26 cellular contexts compared by ENCODE assay signal in the genomic region with DNA sequence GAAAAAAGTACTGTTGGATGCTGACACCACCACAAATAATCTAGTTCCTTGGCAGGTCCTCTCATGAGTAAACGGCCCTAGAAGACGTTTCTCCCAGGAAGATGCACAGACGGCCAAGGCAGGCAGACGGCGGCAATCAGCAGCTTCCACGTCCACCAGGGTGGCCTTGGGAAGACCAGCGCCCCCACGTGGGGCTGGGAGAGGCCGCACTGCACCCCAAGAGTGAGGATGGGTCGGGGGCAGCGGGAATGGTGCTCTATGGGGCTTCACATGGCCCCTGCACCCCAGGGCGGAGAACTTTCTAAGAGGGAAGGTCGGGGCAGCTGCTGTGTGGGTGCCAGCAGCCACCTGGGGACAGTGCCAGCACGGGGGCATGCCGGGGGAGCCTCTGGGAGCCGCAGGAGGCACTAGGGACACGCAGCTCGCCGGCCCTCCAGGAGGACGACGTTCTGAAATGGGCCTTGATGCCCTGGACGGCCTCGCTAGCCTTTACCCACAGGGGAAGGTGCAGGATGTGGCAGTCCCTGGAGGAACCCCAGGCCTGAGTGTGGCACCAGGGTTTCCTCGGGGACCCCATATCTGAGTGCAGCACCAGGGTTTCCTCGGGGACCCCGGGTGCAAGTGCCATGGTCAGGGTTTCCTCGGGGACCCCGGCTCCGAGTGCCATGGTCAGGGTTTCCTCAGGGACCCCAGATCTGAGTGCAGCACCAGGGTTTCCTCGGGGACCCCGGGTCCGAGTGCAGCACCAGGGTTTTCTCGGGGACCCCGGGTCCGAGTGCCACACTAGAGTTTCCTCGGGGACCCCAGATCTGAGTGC.
DNase-seq lines count a peak whose midpoint lies in the region; ATAC-seq and TF ChIP-seq lines count a peak whose summit lies in the region.
"Had no signal": no experiment of that assay in that cellular context is flagged by ENCODE, and none has a peak within 500 bp of the region (broad histone marks: within the 10 kb centered on the region; RNA-seq: fewer than 3 reads in every experiment).

No MANE protein-coding gene starts in this region.

- peaks cover 0 to 16% (median 0%) of the 10 kb centered on the region in 11 experiments; a peak in 2 of 22 replicates for H4K20me1 ChIP-seq in BLaER1 treated with 17β-estradiol and CSF1 and Interleukin-3, amounts not matched to agents 10 nM and 100 nM
- H4K20me1 ChIP-seq in Karpas-422 (ENCODE audit: insufficient read depth, low read depth, low read length), result 0 out of 2 replicates have a peak, but pooled peaks cover 5% of the 10 kb centered on the region

- no peak overlapping the region for H3K27ac Mint-ChIP-seq in WTC11
- H3K27ac Mint-ChIP-seq in activated naive CD4-positive, alpha-beta T cell treated with anti-CD3 and anti-CD28 coated beads for 36 hours, result no peak overlapping the region
- H3K27ac Mint-ChIP-seq: activated B cell treated with CpG ODN at 0.5 μM for 24 hours; activated CD4-positive, alpha-beta T cell treated with anti-CD3 and anti-CD28 coated beads, Interleukin-2, amount 10 ng/mL, durations not matched to agents 7 days and 5 days; activated naive CD8-positive, alpha-beta T cell treated with anti-CD3 and anti-CD28 coated beads, Interleukin-2, amount 10 ng/mL, durations not matched to agents 7 days and 5 days; immature natural killer cell; stimulated activated naive CD8-positive, alpha-beta T cell treated with anti-CD3 and anti-CD28 coated beads, Interleukin-15, Interleukin-2, amounts not matched to agents 100 ng/mL and 50 ng/mL, for 24 hours; T-cell had no signal

- peak overlapping the region; percentile 46 for H2BK12ac ChIP-seq in neuronal stem cell (ENCODE audit: low read length)

- H3K4me3 ChIP-seq in BLaER1 treated with 17β-estradiol and CSF1 and Interleukin-3, amounts not matched to agents 10 nM and 100 nM, result no peak overlapping the region
- no peak overlapping the region for H3K4me3 ChIP-seq in Karpas-422 (ENCODE audit: low read length)
- no peak overlapping the region for H3K4me3 ChIP-seq in neuronal stem cell (ENCODE audit: low read length in 2 of 2)
- H3K4me3 ChIP-seq: ascending aorta, colonic mucosa, GM23248, right atrium auricular region, thoracic aorta had no signal

- no peak overlapping the region for H3K4me3 Mint-ChIP-seq in WTC11
- H3K4me3 Mint-ChIP-seq in activated naive CD4-positive, alpha-beta T cell treated with anti-CD3 and anti-CD28 coated beads for 36 hours, result no peak overlapping the region
- H3K4me3 Mint-ChIP-seq: activated B cell treated with CpG ODN at 0.5 μM for 24 hours; activated CD4-positive, alpha-beta T cell treated with anti-CD3 and anti-CD28 coated beads, Interleukin-2, amount 10 ng/mL, durations not matched to agents 7 days and 5 days; activated naive CD8-positive, alpha-beta T cell treated with anti-CD3 and anti-CD28 coated beads, Interleukin-2, amount 10 ng/mL, durations not matched to agents 7 days and 5 days; immature natural killer cell; stimulated activated naive CD8-positive, alpha-beta T cell treated with anti-CD3 and anti-CD28 coated beads, Interleukin-15, Interleukin-2, amounts not matched to agents 100 ng/mL and 50 ng/mL, for 24 hours; T-cell had no signal

- H2AFZ ChIP-seq in Karpas-422 (ENCODE audit: low read length) (no peak overlapping the region), neuronal stem cell (ENCODE audit: low read length) (no peak overlapping the region)
- H2AFZ ChIP-seq: GM23248 had no signal

- TF ChIP-seq CTCF in WTC11 (IDR thresholded peaks at IDR 0.05), result no peak

- DNase-seq in Karpas-422 (peak; percentile 53), WTC11 (ENCODE audit: low spot score) (peak; percentile 31), neuronal stem cell (ENCODE audit: low spot score) (no peak), HCEC 1CT (no peak), dedifferentiated amniotic fluid mesenchymal stem cell (ENCODE audit: extremely low spot score) (no peak)
- DNase-seq in activated naive CD4-positive, alpha-beta T cell treated with anti-CD3 and anti-CD28 coated beads for 36 hours, result no peak
- DNase-seq: activated B cell treated with CpG ODN at 0.5 μM for 24 hours; activated CD4-positive, alpha-beta T cell treated with anti-CD3 and anti-CD28 coated beads, Interleukin-2, amount 10 ng/mL, durations not matched to agents 7 days and 5 days; activated gamma-delta T cell; activated naive CD8-positive, alpha-beta T cell treated with anti-CD3 and anti-CD28 coated beads, Interleukin-2, amount 10 ng/mL, durations not matched to agents 7 days and 5 days; activated T-cell treated with anti-CD3 and anti-CD28 coated beads, Interleukin-2, amount 50 U/mL, for 1 hour; BE2C; colonic mucosa; effector CD8-positive, alpha-beta T cell; GM23248; hypothalamus; immature natural killer cell; NCI-H146; stimulated activated CD4-positive, alpha-beta T cell treated with anti-CD3 and anti-CD28 coated beads, Interleukin-2, amount 100 ng/mL, for 24 hours; T-cell had no signal

- H2BK5ac ChIP-seq in neuronal stem cell (ENCODE audit: low read length), result peak overlapping the region; percentile 35

- H3K18ac ChIP-seq in neuronal stem cell (ENCODE audit: low read length), result no peak overlapping the region

- no peaks in the 10 kb centered on the region for H3K79me2 ChIP-seq in Karpas-422 (ENCODE audit: low read length)

- ATAC-seq in WTC11, result peak; percentile 56
- ATAC-seq: T-cell had no signal

- peaks cover 5 to 25% (median 12%) of the 10 kb centered on the region in 11 experiments; a peak in 18 of 22 replicates for H3K9me3 ChIP-seq in BLaER1 treated with 17β-estradiol and CSF1 and Interleukin-3, amounts not matched to agents 10 nM and 100 nM (replicated peaks in 1 of 11)
- no peaks in the 10 kb centered on the region for H3K9me3 ChIP-seq in Karpas-422 (ENCODE audit: low read length)
- peaks cover 0 to 3% of the 10 kb centered on the region in 2 donors for H3K9me3 ChIP-seq in neuronal stem cell (replicated peaks in 1 of 2; ENCODE audit: control insufficient read depth in 2 of 2, insufficient read depth in 1 of 2, low read depth in 1 of 2, low read length in 2 of 2)
- H3K9me3 ChIP-seq: ascending aorta, BE2C, colonic mucosa, right atrium auricular region, thoracic aorta had no signal

- peaks cover 34% of the 10 kb centered on the region for H3K36me3 Mint-ChIP-seq in WTC11
- peaks cover 8% of the 10 kb centered on the region for H3K36me3 Mint-ChIP-seq in activated naive CD4-positive, alpha-beta T cell treated with anti-CD3 and anti-CD28 coated beads for 36 hours (ENCODE audit: low read depth)
- H3K36me3 Mint-ChIP-seq: activated naive CD8-positive, alpha-beta T cell treated with anti-CD3 and anti-CD28 coated beads, Interleukin-2, amount 10 ng/mL, durations not matched to agents 7 days and 5 days; immature natural killer cell; T-cell had no signal

- POLR2A ChIA-PET in WTC11 (lab: Charles Lee), result no interaction called here

- H3K27me3 ChIP-seq in BLaER1 treated with 17β-estradiol and CSF1 and Interleukin-3, amounts not matched to agents 10 nM and 100 nM, result peaks cover 0 to 16% (median 0%) of the 10 kb centered on the region in 11 experiments; a peak in 5 of 22 replicates
- H3K27me3 ChIP-seq in Karpas-422 (ENCODE audit: low read length) (peaks cover 3% of the 10 kb centered on the region; the same call in 1 of the 2 replicates), neuronal stem cell (ENCODE audit: control insufficient read depth in 3 of 3, insufficient read depth in 3 of 3, low read depth in 1 of 3, low read length in 3 of 3) (no peaks in the 10 kb centered on the region)
- H3K27me3 ChIP-seq: ascending aorta, BE2C, colonic mucosa, right atrium auricular region had no signal

- peak overlapping the region; percentile 47 to 83 (median 66); a peak in 19 of 22 replicates for H3K4me2 ChIP-seq in BLaER1 treated with 17β-estradiol and CSF1 and Interleukin-3, amounts not matched to agents 10 nM and 100 nM
- H3K4me2 ChIP-seq in Karpas-422 (ENCODE audit: low read depth, low read length, poor library complexity, severe bottlenecking) (no peak overlapping the region), neuronal stem cell (ENCODE audit: insufficient read depth, low read length, poor library complexity, severe bottlenecking) (no peak overlapping the region)

- no peak overlapping the region for H4K91ac ChIP-seq in neuronal stem cell (ENCODE audit: low read depth, low read length, poor library complexity)

- intact Hi-C loops in activated naive CD4-positive, alpha-beta T cell treated with anti-CD3 and anti-CD28 coated beads for 36 hours (cut with micrococcal nuclease), result loop anchor here (5.0 to 10.0 kb wide), 3 partner anchors 182 to 372 kb away; no protein-coding TSS in a partner anchor

- no peak overlapping the region for H3K9ac ChIP-seq in BLaER1 treated with 17β-estradiol and CSF1 and Interleukin-3, amounts not matched to agents 10 nM and 100 nM
- H3K9ac ChIP-seq in Karpas-422 (ENCODE audit: low read length) (no peak overlapping the region), neuronal stem cell (ENCODE audit: low read depth, low read length, poor library complexity) (no peak overlapping the region)
- H3K9ac ChIP-seq: GM23248 had no signal

- CTCF ChIA-PET in WTC11 (lab: Charles Lee), result interaction anchor here (0.6 kb wide), 1 partner anchor 122 kb away, joined by 3 read pairs; no protein-coding TSS in a partner anchor
- CTCF ChIA-PET in activated naive CD4-positive, alpha-beta T cell treated with anti-CD3 and anti-CD28 coated beads for 36 hours (lab: Charles Lee), result no interaction called here

- peak overlapping the region; percentile 69 for H2BK15ac ChIP-seq in neuronal stem cell (ENCODE audit: low read length)

- H3K14ac ChIP-seq in neuronal stem cell (ENCODE audit: low read length), result no peak overlapping the region

- H4K8ac ChIP-seq in neuronal stem cell (ENCODE audit: low read depth, low read length), result peak overlapping the region; percentile 86

- WGBS in neuronal stem cell (ENCODE audit: extremely low coverage in 2 of 2, insufficient read length in 2 of 2, insufficient replicate concordance in 1 of 2), 2 donors, result no CpG with 5 or more reads among the region's 36 CpGs

- H3K36me3 ChIP-seq in BLaER1 treated with 17β-estradiol and CSF1 and Interleukin-3, amounts not matched to agents 10 nM and 100 nM, result no peaks in the 10 kb centered on the region
- H3K36me3 ChIP-seq in Karpas-422 (ENCODE audit: insufficient read depth, low read length) (no peaks in the 10 kb centered on the region), neuronal stem cell (replicated peaks in 1 of 2; ENCODE audit: control insufficient read depth in 2 of 2, insufficient read depth in 2 of 2, low read length in 2 of 2) (no peaks in the 10 kb centered on the region)
- H3K36me3 ChIP-seq: ascending aorta, BE2C, colonic mucosa, right atrium auricular region, thoracic aorta had no signal

- peaks cover 4% of the 10 kb centered on the region for H3K4me1 Mint-ChIP-seq in WTC11
- peaks cover 31% of the 10 kb centered on the region for H3K4me1 Mint-ChIP-seq in activated naive CD4-positive, alpha-beta T cell treated with anti-CD3 and anti-CD28 coated beads for 36 hours (ENCODE audit: low read depth)

- peaks cover 3% of the 10 kb centered on the region for H3K79me1 ChIP-seq in neuronal stem cell (ENCODE audit: low read depth, low read length)

- peaks cover 6% of the 10 kb centered on the region for H3K27me3 Mint-ChIP-seq in WTC11 (ENCODE audit: low read depth)
- H3K27me3 Mint-ChIP-seq in activated naive CD4-positive, alpha-beta T cell treated with anti-CD3 and anti-CD28 coated beads for 36 hours (ENCODE audit: low read depth), result no peaks in the 10 kb centered on the region
- H3K27me3 Mint-ChIP-seq: activated B cell treated with CpG ODN at 0.5 μM for 24 hours; activated CD4-positive, alpha-beta T cell treated with anti-CD3 and anti-CD28 coated beads, Interleukin-2, amount 10 ng/mL, durations not matched to agents 7 days and 5 days; activated naive CD8-positive, alpha-beta T cell treated with anti-CD3 and anti-CD28 coated beads, Interleukin-2, amount 10 ng/mL, durations not matched to agents 7 days and 5 days; stimulated activated naive CD8-positive, alpha-beta T cell treated with anti-CD3 and anti-CD28 coated beads, Interleukin-15, Interleukin-2, amounts not matched to agents 100 ng/mL and 50 ng/mL, for 24 hours; T-cell had no signal

- H3K9me3 Mint-ChIP-seq in WTC11, result peaks cover 28% of the 10 kb centered on the region
- peaks cover 14% of the 10 kb centered on the region for H3K9me3 Mint-ChIP-seq in activated naive CD4-positive, alpha-beta T cell treated with anti-CD3 and anti-CD28 coated beads for 36 hours

- H3K4me1 ChIP-seq in BLaER1 treated with 17β-estradiol and CSF1 and Interleukin-3, amounts not matched to agents 10 nM and 100 nM, result peaks cover 29 to 50% (median 40%) of the 10 kb centered on the region in 10 experiments
- H3K4me1 ChIP-seq in Karpas-422 (ENCODE audit: low read length) (no peaks in the 10 kb centered on the region), neuronal stem cell (ENCODE audit: control insufficient read depth in 2 of 2, insufficient read depth in 1 of 2, low read depth in 1 of 2, low read length in 2 of 2) (peaks cover 11 to 12% of the 10 kb centered on the region in 2 donors)
- H3K4me1 ChIP-seq: ascending aorta, BE2C, colonic mucosa had no signal

- H3K4ac ChIP-seq in neuronal stem cell (ENCODE audit: low read length), result no peak overlapping the region

- H3K23ac ChIP-seq in neuronal stem cell (ENCODE audit: low read depth, low read length, poor library complexity), result no peak overlapping the region

- H2BK120ac ChIP-seq in neuronal stem cell (ENCODE audit: low read depth, low read length), result no peak overlapping the region

- no peak overlapping the region for H3K27ac ChIP-seq in BLaER1 treated with 17β-estradiol and CSF1 and Interleukin-3, amounts not matched to agents 10 nM and 100 nM
- H3K27ac ChIP-seq in Karpas-422 (ENCODE audit: low read length) (no peak overlapping the region), neuronal stem cell (replicated peaks; ENCODE audit: low read length) (no peak overlapping the region)
- H3K27ac ChIP-seq: ascending aorta, colonic mucosa, epithelial cell of prostate, GM23248, right atrium auricular region, thoracic aorta had no signal

- H2AK5ac ChIP-seq in neuronal stem cell (ENCODE audit: low read depth, low read length), result peak overlapping the region; percentile 71

- H3K9me2 ChIP-seq in Karpas-422 (replicated peaks; ENCODE audit: insufficient read depth, low read length), result no peaks in the 10 kb centered on the region

Comparison
In these comparisons a context has a peak if more than half of its experiments do, and no peak if none do; other contexts are left out.
1. H3K4me2 ChIP-seq: peak in BLaER1 treated with 17β-estradiol and CSF1 and Interleukin-3, amounts not matched to agents 10 nM and 100 nM (11 of 11); none in Karpas-422 (single experiment) and neuronal stem cell (single experiment).
2. DNase-seq: peak in Karpas-422 (single experiment) and WTC11 (single experiment); none in neuronal stem cell (single experiment), activated naive CD4-positive, alpha-beta T cell treated with anti-CD3 and anti-CD28 coated beads for 36 hours (single experiment), HCEC 1CT (single experiment) and dedifferentiated amniotic fluid mesenchymal stem cell (single experiment).